ENCODE assay signal across 1 cellular context in the genomic region with DNA sequence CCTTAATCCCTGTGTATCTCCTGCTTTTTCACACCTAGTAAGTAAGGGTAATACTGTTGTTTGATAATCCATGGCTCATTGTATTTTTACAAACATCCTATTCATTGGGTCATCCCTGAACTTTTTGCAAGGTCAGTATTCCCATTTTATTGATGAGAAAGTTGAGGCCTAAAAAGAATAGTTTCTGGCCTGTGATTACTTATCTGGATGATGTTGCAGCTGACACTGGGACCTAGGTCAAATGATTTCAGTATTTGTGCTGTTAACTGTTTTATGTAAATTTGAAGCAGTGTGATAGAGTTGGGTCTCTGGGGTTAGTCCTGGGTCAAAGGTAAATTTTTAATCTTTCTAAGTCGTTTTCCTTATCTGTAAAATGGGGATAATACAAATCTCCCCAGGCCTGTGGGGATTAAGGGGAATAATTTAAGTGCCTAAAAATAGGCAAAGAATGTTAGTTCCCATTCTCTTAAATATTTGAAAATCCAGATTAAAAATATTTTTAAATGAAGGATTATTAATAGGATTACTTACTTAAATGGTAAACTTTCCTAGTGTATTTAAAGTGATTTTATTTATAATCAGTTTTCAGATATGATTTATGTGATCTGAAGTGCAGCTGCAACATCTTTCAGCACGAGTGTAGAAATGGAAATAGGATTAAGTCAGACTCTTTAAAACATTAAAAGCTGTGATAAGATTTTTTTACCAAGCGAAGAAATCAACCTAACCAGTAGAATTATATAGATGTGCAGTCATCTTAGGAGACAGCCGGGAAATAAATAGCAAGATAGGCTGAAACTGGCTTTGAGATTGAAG.
TF ChIP-seq lines count a peak whose summit lies in the region.

No MANE protein-coding gene starts in this region.

TF ChIP-seq in WTC11, 78 proteins besides CTCF, POLR2A, EP300 and RAD21 (continued from another document):
- TF ChIP-seq, protein P1, sequence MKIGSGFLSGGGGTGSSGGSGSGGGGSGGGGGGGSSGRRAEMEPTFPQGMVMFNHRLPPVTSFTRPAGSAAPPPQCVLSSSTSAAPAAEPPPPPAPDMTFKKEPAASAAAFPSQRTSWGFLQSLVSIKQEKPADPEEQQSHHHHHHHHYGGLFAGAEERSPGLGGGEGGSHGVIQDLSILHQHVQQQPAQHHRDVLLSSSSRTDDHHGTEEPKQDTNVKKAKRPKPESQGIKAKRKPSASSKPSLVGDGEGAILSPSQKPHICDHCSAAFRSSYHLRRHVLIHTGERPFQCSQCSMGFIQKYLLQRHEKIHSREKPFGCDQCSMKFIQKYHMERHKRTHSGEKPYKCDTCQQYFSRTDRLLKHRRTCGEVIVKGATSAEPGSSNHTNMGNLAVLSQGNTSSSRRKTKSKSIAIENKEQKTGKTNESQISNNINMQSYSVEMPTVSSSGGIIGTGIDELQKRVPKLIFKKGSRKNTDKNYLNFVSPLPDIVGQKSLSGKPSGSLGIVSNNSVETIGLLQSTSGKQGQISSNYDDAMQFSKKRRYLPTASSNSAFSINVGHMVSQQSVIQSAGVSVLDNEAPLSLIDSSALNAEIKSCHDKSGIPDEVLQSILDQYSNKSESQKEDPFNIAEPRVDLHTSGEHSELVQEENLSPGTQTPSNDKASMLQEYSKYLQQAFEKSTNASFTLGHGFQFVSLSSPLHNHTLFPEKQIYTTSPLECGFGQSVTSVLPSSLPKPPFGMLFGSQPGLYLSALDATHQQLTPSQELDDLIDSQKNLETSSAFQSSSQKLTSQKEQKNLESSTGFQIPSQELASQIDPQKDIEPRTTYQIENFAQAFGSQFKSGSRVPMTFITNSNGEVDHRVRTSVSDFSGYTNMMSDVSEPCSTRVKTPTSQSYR (CRISPR knock-in tag; IDR thresholded peaks at IDR 0.05) = no peak
- TF ChIP-seq ZNF121 (CRISPR knock-in tag; IDR thresholded peaks at IDR 0.05) (no peak), ATF1 (CRISPR knock-in tag; IDR thresholded peaks at IDR 0.05) (no peak), FOXP1 (CRISPR knock-in tag; IDR thresholded peaks at IDR 0.05; ENCODE audit: borderline replicate concordance) (no peak)
- TF ChIP-seq, protein P2, sequence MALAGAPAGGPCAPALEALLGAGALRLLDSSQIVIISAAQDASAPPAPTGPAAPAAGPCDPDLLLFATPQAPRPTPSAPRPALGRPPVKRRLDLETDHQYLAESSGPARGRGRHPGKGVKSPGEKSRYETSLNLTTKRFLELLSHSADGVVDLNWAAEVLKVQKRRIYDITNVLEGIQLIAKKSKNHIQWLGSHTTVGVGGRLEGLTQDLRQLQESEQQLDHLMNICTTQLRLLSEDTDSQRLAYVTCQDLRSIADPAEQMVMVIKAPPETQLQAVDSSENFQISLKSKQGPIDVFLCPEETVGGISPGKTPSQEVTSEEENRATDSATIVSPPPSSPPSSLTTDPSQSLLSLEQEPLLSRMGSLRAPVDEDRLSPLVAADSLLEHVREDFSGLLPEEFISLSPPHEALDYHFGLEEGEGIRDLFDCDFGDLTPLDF (CRISPR knock-in tag; IDR thresholded peaks at IDR 0.05) = no peak
- TF ChIP-seq, protein P3, sequence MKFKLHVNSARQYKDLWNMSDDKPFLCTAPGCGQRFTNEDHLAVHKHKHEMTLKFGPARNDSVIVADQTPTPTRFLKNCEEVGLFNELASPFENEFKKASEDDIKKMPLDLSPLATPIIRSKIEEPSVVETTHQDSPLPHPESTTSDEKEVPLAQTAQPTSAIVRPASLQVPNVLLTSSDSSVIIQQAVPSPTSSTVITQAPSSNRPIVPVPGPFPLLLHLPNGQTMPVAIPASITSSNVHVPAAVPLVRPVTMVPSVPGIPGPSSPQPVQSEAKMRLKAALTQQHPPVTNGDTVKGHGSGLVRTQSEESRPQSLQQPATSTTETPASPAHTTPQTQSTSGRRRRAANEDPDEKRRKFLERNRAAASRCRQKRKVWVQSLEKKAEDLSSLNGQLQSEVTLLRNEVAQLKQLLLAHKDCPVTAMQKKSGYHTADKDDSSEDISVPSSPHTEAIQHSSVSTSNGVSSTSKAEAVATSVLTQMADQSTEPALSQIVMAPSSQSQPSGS (CRISPR knock-in tag; IDR thresholded peaks at IDR 0.05; ENCODE audit: borderline replicate concordance, low read depth) = no peak
- TF ChIP-seq, protein P4, sequence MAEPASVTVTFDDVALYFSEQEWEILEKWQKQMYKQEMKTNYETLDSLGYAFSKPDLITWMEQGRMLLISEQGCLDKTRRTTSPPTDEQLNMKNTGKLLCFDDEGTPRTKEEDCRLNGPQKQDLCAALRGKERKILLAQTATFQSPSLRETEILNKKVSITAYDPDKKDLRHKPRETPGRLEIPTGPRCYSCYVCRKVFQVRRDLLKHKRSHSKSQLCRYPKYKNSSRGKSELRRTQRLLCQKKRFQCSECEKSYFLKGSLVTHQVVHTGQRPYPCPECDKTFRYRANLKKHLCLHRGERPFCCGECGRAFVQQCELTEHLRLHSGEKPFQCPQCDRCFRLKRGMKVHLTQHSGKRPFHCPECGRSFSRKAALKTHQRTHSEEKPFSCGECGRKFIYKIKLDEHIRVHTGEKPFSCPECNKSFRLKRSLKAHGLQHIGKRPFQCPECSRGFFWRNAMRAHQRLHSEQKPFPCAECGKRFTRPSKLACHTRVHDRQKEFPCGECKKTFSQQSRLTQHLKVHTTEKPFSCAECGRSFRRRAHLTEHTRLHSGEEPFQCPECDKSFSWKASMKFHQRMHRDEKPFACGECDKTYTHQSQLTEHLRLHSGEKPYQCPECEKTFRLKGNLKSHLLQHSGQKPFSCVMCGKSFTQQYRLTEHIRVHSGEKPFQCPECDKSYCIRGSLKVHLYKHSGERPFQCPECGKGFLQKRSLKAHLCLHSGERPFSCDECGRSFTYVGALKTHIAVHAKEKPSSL (CRISPR knock-in tag; conservative IDR thresholded peaks at IDR 0.05) = no peak
